In genomic region chr11:125621995-125622394, GRCh38 we compare ENCODE assay signal across 1 cellular context.
TF ChIP-seq lines count a peak whose summit lies in the region.

No MANE protein-coding gene starts in this region.

TF ChIP-seq in GM23338, 12 proteins besides CTCF, POLR2A, EP300 and RAD21 (continued from another document):
- TF ChIP-seq ZNF462 (CRISPR knock-in tag; IDR thresholded peaks at IDR 0.05) (no peak), REST (IDR thresholded peaks at IDR 0.05; ENCODE audit: unreplicated experiment) (no peak), POLR2AphosphoS5 (IDR thresholded peaks at IDR 0.05; ENCODE audit: low read depth) (no peak)
